In the genomic region with DNA sequence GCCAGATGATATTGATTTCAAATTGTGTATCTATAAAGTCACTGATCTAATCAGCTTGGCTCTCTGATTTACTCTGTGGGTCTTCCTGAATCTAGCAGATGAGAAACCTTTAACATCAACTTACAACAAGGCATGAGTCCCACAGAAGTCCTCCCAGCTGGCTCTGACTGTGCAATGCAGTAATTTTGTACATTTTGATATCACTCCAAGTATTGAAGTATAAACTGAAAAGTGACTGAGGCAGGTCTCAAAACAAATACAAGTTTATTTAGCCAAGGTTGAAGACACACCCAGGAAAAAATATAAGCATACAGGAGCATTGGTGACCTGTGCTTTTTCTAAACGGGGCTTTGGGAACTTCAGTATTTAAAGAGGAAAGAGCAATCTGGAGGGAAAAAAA, we compare ENCODE assay signal across 1 cellular context.
TF ChIP-seq lines count a peak whose summit lies in the region.

No MANE protein-coding gene starts in this region.

TF ChIP-seq in GM23338, 12 proteins besides CTCF, POLR2A, EP300 and RAD21 (continued from another document):
- TF ChIP-seq, protein P1, sequence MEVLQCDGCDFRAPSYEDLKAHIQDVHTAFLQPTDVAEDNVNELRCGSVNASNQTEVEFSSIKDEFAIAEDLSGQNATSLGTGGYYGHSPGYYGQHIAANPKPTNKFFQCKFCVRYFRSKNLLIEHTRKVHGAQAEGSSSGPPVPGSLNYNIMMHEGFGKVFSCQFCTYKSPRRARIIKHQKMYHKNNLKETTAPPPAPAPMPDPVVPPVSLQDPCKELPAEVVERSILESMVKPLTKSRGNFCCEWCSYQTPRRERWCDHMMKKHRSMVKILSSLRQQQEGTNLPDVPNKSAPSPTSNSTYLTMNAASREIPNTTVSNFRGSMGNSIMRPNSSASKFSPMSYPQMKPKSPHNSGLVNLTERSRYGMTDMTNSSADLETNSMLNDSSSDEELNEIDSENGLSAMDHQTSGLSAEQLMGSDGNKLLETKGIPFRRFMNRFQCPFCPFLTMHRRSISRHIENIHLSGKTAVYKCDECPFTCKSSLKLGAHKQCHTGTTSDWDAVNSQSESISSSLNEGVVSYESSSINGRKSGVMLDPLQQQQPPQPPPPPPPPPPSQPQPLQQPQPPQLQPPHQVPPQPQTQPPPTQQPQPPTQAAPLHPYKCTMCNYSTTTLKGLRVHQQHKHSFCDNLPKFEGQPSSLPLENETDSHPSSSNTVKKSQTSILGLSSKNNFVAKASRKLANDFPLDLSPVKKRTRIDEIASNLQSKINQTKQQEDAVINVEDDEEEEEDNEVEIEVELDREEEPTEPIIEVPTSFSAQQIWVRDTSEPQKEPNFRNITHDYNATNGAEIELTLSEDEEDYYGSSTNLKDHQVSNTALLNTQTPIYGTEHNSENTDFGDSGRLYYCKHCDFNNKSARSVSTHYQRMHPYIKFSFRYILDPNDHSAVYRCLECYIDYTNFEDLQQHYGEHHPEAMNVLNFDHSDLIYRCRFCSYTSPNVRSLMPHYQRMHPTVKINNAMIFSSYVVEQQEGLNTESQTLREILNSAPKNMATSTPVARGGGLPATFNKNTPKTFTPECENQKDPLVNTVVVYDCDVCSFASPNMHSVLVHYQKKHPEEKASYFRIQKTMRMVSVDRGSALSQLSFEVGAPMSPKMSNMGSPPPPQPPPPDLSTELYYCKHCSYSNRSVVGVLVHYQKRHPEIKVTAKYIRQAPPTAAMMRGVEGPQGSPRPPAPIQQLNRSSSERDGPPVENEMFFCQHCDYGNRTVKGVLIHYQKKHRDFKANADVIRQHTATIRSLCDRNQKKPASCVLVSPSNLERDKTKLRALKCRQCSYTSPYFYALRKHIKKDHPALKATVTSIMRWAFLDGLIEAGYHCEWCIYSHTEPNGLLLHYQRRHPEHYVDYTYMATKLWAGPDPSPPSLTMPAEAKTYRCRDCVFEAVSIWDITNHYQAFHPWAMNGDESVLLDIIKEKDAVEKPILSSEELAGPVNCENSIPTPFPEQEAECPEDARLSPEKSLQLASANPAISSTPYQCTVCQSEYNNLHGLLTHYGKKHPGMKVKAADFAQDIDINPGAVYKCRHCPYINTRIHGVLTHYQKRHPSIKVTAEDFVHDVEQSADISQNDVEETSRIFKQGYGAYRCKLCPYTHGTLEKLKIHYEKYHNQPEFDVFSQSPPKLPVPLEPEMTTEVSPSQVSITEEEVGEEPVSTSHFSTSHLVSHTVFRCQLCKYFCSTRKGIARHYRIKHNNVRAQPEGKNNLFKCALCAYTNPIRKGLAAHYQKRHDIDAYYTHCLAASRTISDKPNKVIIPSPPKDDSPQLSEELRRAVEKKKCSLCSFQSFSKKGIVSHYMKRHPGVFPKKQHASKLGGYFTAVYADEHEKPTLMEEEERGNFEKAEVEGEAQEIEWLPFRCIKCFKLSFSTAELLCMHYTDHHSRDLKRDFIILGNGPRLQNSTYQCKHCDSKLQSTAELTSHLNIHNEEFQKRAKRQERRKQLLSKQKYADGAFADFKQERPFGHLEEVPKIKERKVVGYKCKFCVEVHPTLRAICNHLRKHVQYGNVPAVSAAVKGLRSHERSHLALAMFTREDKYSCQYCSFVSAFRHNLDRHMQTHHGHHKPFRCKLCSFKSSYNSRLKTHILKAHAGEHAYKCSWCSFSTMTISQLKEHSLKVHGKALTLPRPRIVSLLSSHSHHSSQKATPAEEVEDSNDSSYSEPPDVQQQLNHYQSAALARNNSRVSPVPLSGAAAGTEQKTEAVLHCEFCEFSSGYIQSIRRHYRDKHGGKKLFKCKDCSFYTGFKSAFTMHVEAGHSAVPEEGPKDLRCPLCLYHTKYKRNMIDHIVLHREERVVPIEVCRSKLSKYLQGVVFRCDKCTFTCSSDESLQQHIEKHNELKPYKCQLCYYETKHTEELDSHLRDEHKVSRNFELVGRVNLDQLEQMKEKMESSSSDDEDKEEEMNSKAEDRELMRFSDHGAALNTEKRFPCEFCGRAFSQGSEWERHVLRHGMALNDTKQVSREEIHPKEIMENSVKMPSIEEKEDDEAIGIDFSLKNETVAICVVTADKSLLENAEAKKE (CRISPR knock-in tag; IDR thresholded peaks at IDR 0.05): no peak
